21 cellular contexts compared by ENCODE assay signal in the genomic region with DNA sequence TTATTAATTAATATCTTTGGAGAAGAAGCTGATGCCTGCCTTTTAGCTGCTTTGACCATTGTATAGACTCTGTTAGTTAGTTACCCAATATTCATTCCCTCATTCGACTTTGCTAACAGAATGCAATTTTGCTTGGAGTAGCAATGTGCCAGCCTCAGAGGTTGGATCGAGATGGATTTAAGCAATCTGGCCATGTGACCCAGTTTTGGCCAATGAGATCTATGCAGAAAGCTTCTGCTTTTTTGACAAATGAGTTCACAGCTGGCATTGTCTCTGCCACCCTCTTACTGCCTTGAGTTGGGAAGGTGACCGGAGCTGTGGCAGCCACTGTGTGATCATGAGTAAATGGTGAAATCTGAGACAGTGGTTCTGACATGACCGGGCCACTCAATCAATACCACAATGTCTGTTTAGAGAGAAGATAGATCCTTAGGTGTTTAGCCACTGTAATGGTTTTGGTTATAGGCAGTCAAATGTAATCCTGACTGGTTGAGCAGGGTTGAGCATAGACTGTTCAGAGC.
DNase-seq lines count a peak whose midpoint lies in the region; ATAC-seq, FAIRE-seq and TF ChIP-seq lines count a peak whose summit lies in the region.
"Had no signal": no experiment of that assay in that cellular context is flagged by ENCODE, and none has a peak within 500 bp of the region (broad histone marks: within the 10 kb centered on the region; RNA-seq: fewer than 3 reads in every experiment).

No MANE protein-coding gene starts in this region.

- H3K18ac ChIP-seq in trophoblast cell (ENCODE audit: low read length): no peak overlapping the region

- BruUV-seq in HCT116 (replicated peaks; lab: Mats Ljungman, UMichigan) (no TSS peak), K562 (replicated peaks; lab: Mats Ljungman, UMichigan) (no TSS peak)

- H3K4me3 ChIP-seq in HCT116 (replicated peaks in 1 of 2; ENCODE audit: low read depth in 1 of 2, low read length in 2 of 2) (no peak overlapping the region), HEK293 (ENCODE audit: low read depth, low read length) (no peak overlapping the region), K562 (no peak overlapping the region), trophoblast cell (ENCODE audit: low read depth, low read length) (no peak overlapping the region)
- H3K4me3 ChIP-seq: GM12878, HAP-1 had no signal

- no peaks in the 10 kb centered on the region for H3K4me1 Mint-ChIP-seq in stimulated activated effector memory CD8-positive, alpha-beta T cell treated with anti-CD3 and anti-CD28 coated beads, Interleukin-12 subunit alpha, Interleukin-12 subunit beta, amount 100 ng/mL, for 72 hours
- peaks cover 5 to 6% of the 10 kb centered on the region in 2 donors for H3K4me1 Mint-ChIP-seq in stimulated activated naive B cell treated with anti-CD40 and anti-IgM and Interleukin-4, amounts not matched to agents 10 μg/mL and 1 μg/mL and 100 μg/mL, for 72 hours
- H3K4me1 Mint-ChIP-seq: CD4-positive, CD25-positive, alpha-beta regulatory T cell had no signal

- H3K4me1 ChIP-seq in HCT116 (ENCODE audit: control insufficient read depth in 1 of 2, insufficient read depth in 2 of 2, low read length in 2 of 2) (peaks cover 0 to 4% of the 10 kb centered on the region in 2 experiments; a peak in 1 of 4 replicates), HEK293 (ENCODE audit: control insufficient read depth, insufficient read depth, low read length) (no peaks in the 10 kb centered on the region), K562 (replicated peaks in 1 of 2; ENCODE audit: control insufficient read depth in 2 of 2, insufficient read depth in 2 of 2, low read length in 2 of 2) (peaks cover 2 to 21% of the 10 kb centered on the region in 2 experiments; a peak in 3 of 5 replicates), trophoblast cell (ENCODE audit: control insufficient read depth in 1 of 2, insufficient read depth in 2 of 2, low read length in 2 of 2) (no peaks in the 10 kb centered on the region)
- H3K4me1 ChIP-seq: BE2C, HAP-1 had no signal

- ATAC-seq in HCT116 (peak; percentile 17; the same call in 1 of the 2 replicates), K562 (no peak)
- peak; percentile 32 for ATAC-seq in stimulated activated effector memory CD8-positive, alpha-beta T cell treated with anti-CD3 and anti-CD28 coated beads, Interleukin-12 subunit alpha, Interleukin-12 subunit beta, amount 100 ng/mL, for 72 hours
- ATAC-seq in stimulated activated naive B cell treated with anti-CD40 and anti-IgM and Interleukin-4, amounts not matched to agents 10 μg/mL and 1 μg/mL and 100 μg/mL, for 72 hours (replicated peaks): no peak
- ATAC-seq: GM12878 had no signal

- no peaks in the 10 kb centered on the region for H3K27me3 ChIP-seq in HCT116 (ENCODE audit: insufficient read depth, low read length)
- H3K27me3 ChIP-seq in K562 (ENCODE audit: control insufficient read depth in 2 of 2, insufficient read depth in 2 of 2, low read length in 2 of 2): no peaks in the 10 kb centered on the region
- H3K27me3 ChIP-seq in trophoblast cell (ENCODE audit: insufficient read depth, low read length): no peaks in the 10 kb centered on the region
- H3K27me3 ChIP-seq: BE2C had no signal

- H3K36me3 ChIP-seq in HCT116 (ENCODE audit: control insufficient read depth in 1 of 2, insufficient read depth in 2 of 2, low read length in 2 of 2) (no peaks in the 10 kb centered on the region), HEK293 (ENCODE audit: control insufficient read depth in 2 of 2, insufficient read depth in 1 of 2, low read length in 2 of 2) (no peaks in the 10 kb centered on the region), K562 (ENCODE audit: control insufficient read depth, insufficient read depth, low read length) (no peaks in the 10 kb centered on the region), trophoblast cell (ENCODE audit: control insufficient read depth in 1 of 2, insufficient read depth in 2 of 2, low read length in 2 of 2) (no peaks in the 10 kb centered on the region)
- H3K36me3 ChIP-seq: BE2C, HAP-1 had no signal

- H3K4me2 ChIP-seq in HCT116 (ENCODE audit: low read length) (no peak overlapping the region), K562 (ENCODE audit: insufficient read depth, low read length) (no peak overlapping the region), trophoblast cell (ENCODE audit: low read length) (no peak overlapping the region)

- H2BK5ac ChIP-seq in trophoblast cell (ENCODE audit: low read depth, low read length, poor library complexity): no peak overlapping the region

- TF ChIP-seq CTCF in HCT116 (IDR thresholded peaks at IDR 0.05 in 2 of 3, conservative IDR thresholded peaks at IDR 0.05 in 1 of 3; ENCODE audit: borderline replicate concordance in 1 of 3, insufficient read depth in 1 of 3, low read depth in 2 of 3, low read length in 2 of 3): no peak
- TF ChIP-seq CTCF in HEK293 (tag by site-specific recombination; IDR thresholded peaks at IDR 0.05): no peak
- TF ChIP-seq CTCF in K562 (IDR thresholded peaks at IDR 0.05 in 2 of 3, conservative IDR thresholded peaks at IDR 0.05 in 1 of 3; ENCODE audit: insufficient read depth in 2 of 3, low read depth in 1 of 3, low read length in 3 of 3): no peak

- TF ChIP-seq RAD21 in HCT116 (IDR thresholded peaks at IDR 0.05; ENCODE audit: low read depth) (no peak), K562 (CRISPR knock-in tag; conservative IDR thresholded peaks at IDR 0.05 in 1 of 2, IDR thresholded peaks at IDR 0.05 in 1 of 2) (no peak)

- H3K9me2 ChIP-seq in HCT116 (ENCODE audit: insufficient read depth): no peaks in the 10 kb centered on the region

- no peak overlapping the region for H3K27ac ChIP-seq in HCT116 (ENCODE audit: low read depth, low read length)
- H3K27ac ChIP-seq in HEK293 (ENCODE audit: extremely low read depth, low read depth, low read length): no peak overlapping the region
- H3K27ac ChIP-seq in K562 (ENCODE audit: extremely low read depth, low read depth, low read length): no peak overlapping the region
- no peak overlapping the region for H3K27ac ChIP-seq in trophoblast cell (ENCODE audit: low read depth, low read length)
- H3K27ac ChIP-seq: HL-60 had no signal

- no peak overlapping the region for H3K4ac ChIP-seq in trophoblast cell (ENCODE audit: low read depth, low read length)

- H2BK120ac ChIP-seq in trophoblast cell (ENCODE audit: insufficient read depth, low read length, poor library complexity): no peak overlapping the region

- H3K36me3 Mint-ChIP-seq in stimulated activated effector memory CD8-positive, alpha-beta T cell treated with anti-CD3 and anti-CD28 coated beads, Interleukin-12 subunit alpha, Interleukin-12 subunit beta, amount 100 ng/mL, for 72 hours: no peaks in the 10 kb centered on the region
- H3K36me3 Mint-ChIP-seq in stimulated activated naive B cell treated with anti-CD40 and anti-IgM and Interleukin-4, amounts not matched to agents 10 μg/mL and 1 μg/mL and 100 μg/mL, for 72 hours: no peaks in the 10 kb centered on the region
- H3K36me3 Mint-ChIP-seq: CD4-positive, CD25-positive, alpha-beta regulatory T cell; CD8-positive, alpha-beta memory T cell had no signal

- DNase-seq in HCT116 (ENCODE audit: low read depth, low spot score): no peak
- DNase-seq in K562 (ENCODE audit: extremely low read depth in 1 of 4, low spot score in 3 of 4): no peak
- DNase-seq in stimulated activated effector memory CD8-positive, alpha-beta T cell treated with anti-CD3 and anti-CD28 coated beads, Interleukin-12 subunit alpha, Interleukin-12 subunit beta, amount 100 ng/mL, for 72 hours (ENCODE audit: low spot score in 2 of 2): no peak
- no peak for DNase-seq in trophoblast cell
- DNase-seq in stimulated activated naive B cell treated with anti-CD40 and anti-IgM and Interleukin-4, amounts not matched to agents 10 μg/mL and 1 μg/mL and 100 μg/mL, for 72 hours: no peak
- DNase-seq: ACHN; BE2C; C1 segment of cervical spinal cord; CD4-positive, CD25-positive, alpha-beta regulatory T cell; CD8-positive, alpha-beta memory T cell; COR-L47; DMS 273 treated with DMSO at 0.1 percent for 48 hours; DMS53; DND-41; EL; HFFc6 had no signal

- H3K9me3 Mint-ChIP-seq in stimulated activated effector memory CD8-positive, alpha-beta T cell treated with anti-CD3 and anti-CD28 coated beads, Interleukin-12 subunit alpha, Interleukin-12 subunit beta, amount 100 ng/mL, for 72 hours: no peaks in the 10 kb centered on the region
- H3K9me3 Mint-ChIP-seq in stimulated activated naive B cell treated with anti-CD40 and anti-IgM and Interleukin-4, amounts not matched to agents 10 μg/mL and 1 μg/mL and 100 μg/mL, for 72 hours: peaks cover 0 to 3% of the 10 kb centered on the region in 2 donors
- H3K9me3 Mint-ChIP-seq: CD8-positive, alpha-beta memory T cell; HFFc6 had no signal

- H3K27ac Mint-ChIP-seq in stimulated activated effector memory CD8-positive, alpha-beta T cell treated with anti-CD3 and anti-CD28 coated beads, Interleukin-12 subunit alpha, Interleukin-12 subunit beta, amount 100 ng/mL, for 72 hours: no peak overlapping the region
- no peak overlapping the region for H3K27ac Mint-ChIP-seq in stimulated activated naive B cell treated with anti-CD40 and anti-IgM and Interleukin-4, amounts not matched to agents 10 μg/mL and 1 μg/mL and 100 μg/mL, for 72 hours
- H3K27ac Mint-ChIP-seq: CD8-positive, alpha-beta memory T cell; HFFc6 had no signal

- H3K4me3 Mint-ChIP-seq in stimulated activated effector memory CD8-positive, alpha-beta T cell treated with anti-CD3 and anti-CD28 coated beads, Interleukin-12 subunit alpha, Interleukin-12 subunit beta, amount 100 ng/mL, for 72 hours: no peak overlapping the region
- no peak overlapping the region for H3K4me3 Mint-ChIP-seq in stimulated activated naive B cell treated with anti-CD40 and anti-IgM and Interleukin-4, amounts not matched to agents 10 μg/mL and 1 μg/mL and 100 μg/mL, for 72 hours
- H3K4me3 Mint-ChIP-seq: CD4-positive, CD25-positive, alpha-beta regulatory T cell; CD8-positive, alpha-beta memory T cell; HFFc6 had no signal

- H3K79me1 ChIP-seq in trophoblast cell (ENCODE audit: low read length): no peaks in the 10 kb centered on the region

- no peak overlapping the region for H3K14ac ChIP-seq in trophoblast cell (ENCODE audit: low read length)

- CTCF ChIA-PET in HCT116 (lab: Charles Lee): no interaction called here
- CTCF ChIA-PET in HEK293 (lab: Yijun Ruan, JAX): interaction anchor here (0.6 kb wide), 1 partner anchor 16 kb away, joined by 5 read pairs; no protein-coding TSS in a partner anchor
- CTCF ChIA-PET in K562 (lab: Yijun Ruan, JAX; ENCODE audit: low intra/inter-chr PET ratio): no interaction called here

- H2AK5ac ChIP-seq in trophoblast cell (ENCODE audit: low read length): no peak overlapping the region

- TF ChIP-seq POLR2A in HCT116 (IDR thresholded peaks at IDR 0.05; ENCODE audit: borderline replicate concordance, extremely low read depth, insufficient read depth, insufficient read length): no peak
- no peak for TF ChIP-seq POLR2A in K562 (conservative IDR thresholded peaks at IDR 0.05)

- peak overlapping the region; percentile 72 for H2AFZ ChIP-seq in HCT116 (ENCODE audit: low read depth, low read length, poor library complexity, severe bottlenecking)
- 0 out of 2 replicates have a peak overlapping the region, but pooled peaks have one; percentile 0 for H2AFZ ChIP-seq in K562 (ENCODE audit: low read depth, low read length)
- no peak overlapping the region for H2AFZ ChIP-seq in trophoblast cell (ENCODE audit: insufficient read depth, low read length, poor library complexity)

- H3K79me2 ChIP-seq in HCT116 (ENCODE audit: insufficient read depth, low read length) (no peaks in the 10 kb centered on the region), K562 (ENCODE audit: control insufficient read depth, insufficient read depth, low read length) (no peaks in the 10 kb centered on the region), trophoblast cell (ENCODE audit: control insufficient read depth, insufficient read depth, low read length, poor library complexity) (no peaks in the 10 kb centered on the region)

- intact Hi-C loops in HCT116 (cut with micrococcal nuclease): no loop called here
- intact Hi-C loops in K562 (cut with micrococcal nuclease): no loop called here

- H2BK12ac ChIP-seq in trophoblast cell (ENCODE audit: low read length): no peak overlapping the region

- H4K91ac ChIP-seq in trophoblast cell (ENCODE audit: low read depth, low read length): no peak overlapping the region

- WGBS in K562 (ENCODE audit: insufficient coverage, low coverage, missing lambda C conversion rate): 57% methylated on average over 4 of the region's 4 CpGs
- no CpG with 5 or more reads among the region's 4 CpGs for WGBS in trophoblast cell (ENCODE audit: extremely low coverage, insufficient coverage, insufficient read length)

- no peak for TF ChIP-seq EP300 in K562 (IDR thresholded peaks at IDR 0.05; ENCODE audit: low read length)

- H3K27me3 Mint-ChIP-seq in stimulated activated naive B cell treated with anti-CD40 and anti-IgM and Interleukin-4, amounts not matched to agents 10 μg/mL and 1 μg/mL and 100 μg/mL, for 72 hours: no peaks in the 10 kb centered on the region

- no peak overlapping the region for H4K8ac ChIP-seq in trophoblast cell (ENCODE audit: low read depth, low read length)

- no peak for FAIRE-seq in K562 (lab: Jason Lieb, UNC)
- FAIRE-seq: A204.1, GM12878 had no signal

- no peaks in the 10 kb centered on the region for H4K20me1 ChIP-seq in HCT116 (ENCODE audit: insufficient read depth)
- no peaks in the 10 kb centered on the region for H4K20me1 ChIP-seq in K562 (replicated peaks; ENCODE audit: control insufficient read depth, insufficient read depth, low read length)

- RAD21 ChIA-PET in HCT116 (lab: Charles Lee; ENCODE audit: low non-redundant PET in 1 of 2, low total read pairs in 2 of 2, uncharacterized antibody in 2 of 2, unreplicated experiment in 2 of 2): no interaction called here

- H3K9ac ChIP-seq in HCT116 (ENCODE audit: low read length): no peak overlapping the region
- H3K9ac ChIP-seq in K562 (ENCODE audit: insufficient read depth in 1 of 2, low read depth in 2 of 2, low read length in 2 of 2): no peak overlapping the region
- H3K9ac ChIP-seq in trophoblast cell (ENCODE audit: low read length): no peak overlapping the region

- no peak overlapping the region for H4K12ac ChIP-seq in trophoblast cell (ENCODE audit: low read depth, low read length)

- in situ Hi-C loops in K562 (cut with MboI): no loop called here

- H3K23ac ChIP-seq in trophoblast cell (ENCODE audit: low read length): no peak overlapping the region

- POLR2A ChIA-PET in HCT116 (lab: Charles Lee): no interaction called here
- POLR2A ChIA-PET in HEK293 (lab: Yijun Ruan, JAX): interaction anchor here (1.1 kb wide), 1 partner anchor 11 kb away, joined by 3 read pairs; no protein-coding TSS in a partner anchor
- POLR2A ChIA-PET in K562 (lab: Yijun Ruan, JAX): interaction anchor here (0.6 kb wide), 2 partner anchors 94 to 153 kb away, joined by 3 read pairs; no protein-coding TSS in a partner anchor

- H3K9me3 ChIP-seq in HCT116 (ENCODE audit: control insufficient read depth in 1 of 2, insufficient read depth in 1 of 2, low read depth in 1 of 2, low read length in 2 of 2): no peaks in the 10 kb centered on the region
- no peaks in the 10 kb centered on the region for H3K9me3 ChIP-seq in HEK293 (ENCODE audit: control insufficient read depth, insufficient read depth, low read depth, low read length)
- no peaks in the 10 kb centered on the region for H3K9me3 ChIP-seq in K562 (replicated peaks; ENCODE audit: control insufficient read depth, insufficient read depth, low read depth, low read length)
- H3K9me3 ChIP-seq in trophoblast cell (ENCODE audit: insufficient read depth, low read depth, low read length): peaks cover 2% of the 10 kb centered on the region
- H3K9me3 ChIP-seq: HAP-1 had no signal

- no peaks in the 10 kb centered on the region for H3K9me1 ChIP-seq in K562 (ENCODE audit: control insufficient read depth, insufficient read depth, low read length)

Comparison
In these comparisons a context has a peak if more than half of its experiments do, and no peak if none do; other contexts are left out.
1. ATAC-seq: peak in HCT116 (single experiment) and stimulated activated effector memory CD8-positive, alpha-beta T cell treated with anti-CD3 and anti-CD28 coated beads, Interleukin-12 subunit alpha, Interleukin-12 subunit beta, amount 100 ng/mL, for 72 hours (single experiment); none in K562 (single experiment) and stimulated activated naive B cell treated with anti-CD40 and anti-IgM and Interleukin-4, amounts not matched to agents 10 μg/mL and 1 μg/mL and 100 μg/mL, for 72 hours (0 of 2).